In the genomic region with DNA sequence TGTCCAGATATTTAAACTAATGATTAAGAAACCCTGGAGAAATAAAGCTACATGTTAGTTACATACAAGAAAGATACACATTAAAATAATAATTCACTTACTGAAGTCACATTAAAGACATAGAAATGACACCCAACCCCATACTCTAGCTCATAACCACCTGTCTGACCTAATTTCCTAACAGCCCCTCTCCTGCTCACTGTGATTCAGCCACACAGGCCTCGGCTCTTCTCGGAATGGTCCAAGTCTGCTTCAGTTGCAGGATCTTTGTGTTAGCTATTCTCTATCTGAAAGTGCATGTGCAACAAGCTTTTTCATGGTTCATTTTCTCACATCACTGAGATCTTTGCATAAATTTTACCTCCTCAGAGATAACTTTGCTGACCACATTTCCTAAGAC, we compare ENCODE assay signal across 27 cellular contexts.
"Had no signal": no experiment of that assay in that cellular context is flagged by ENCODE, and none has a peak within 500 bp of the region (broad histone marks: within the 10 kb centered on the region; RNA-seq: fewer than 3 reads in every experiment).

No MANE protein-coding gene starts in this region.

- DNase-seq: activated B cell treated with CpG ODN at 0.5 μM for 24 hours; activated CD4-positive, alpha-beta memory T cell treated with anti-CD3 and anti-CD28 coated beads for 36 hours; activated CD4-positive, alpha-beta T cell treated with anti-CD3 and anti-CD28 coated beads for 4 hours; activated CD4-positive, alpha-beta T cell treated with anti-CD3 and anti-CD28 coated beads, Interleukin-2, amount 10 ng/mL, durations not matched to agents 24 days and 14 days; activated CD4-positive, alpha-beta T cell treated with anti-CD3 and anti-CD28 coated beads, Interleukin-2, amount 50 U/mL, for 1 hour; activated CD4-positive, alpha-beta T cell treated with anti-CD3 and anti-CD28 coated beads, Interleukin-2, amount 50 U/mL, for 4 hours; activated CD4-positive, CD25-positive, alpha-beta regulatory T cell treated with anti-CD3 and anti-CD28 coated beads, Interleukin-2, amount 50 U/mL, for 72 hours; activated CD8-positive, alpha-beta memory T cell treated with anti-CD3 and anti-CD28 coated beads, Interleukin-2, amount 50 U/mL, for 4 hours; activated CD8-positive, alpha-beta T cell treated with anti-CD3 and anti-CD28 coated beads for 36 hours; activated effector memory CD4-positive, alpha-beta T cell treated with Interleukin-2 at 50 U/mL for 16 hours; activated gamma-delta T cell; activated naive CD4-positive, alpha-beta T cell treated with anti-CD3 and anti-CD28 coated beads, Interleukin-2, amount 10 ng/mL, durations not matched to agents 7 days and 5 days; activated naive CD4-positive, alpha-beta T cell treated with Interleukin-2 at 50 U/mL for 16 hours; activated naive CD8-positive, alpha-beta T cell treated with anti-CD3 and anti-CD28 coated beads, Interleukin-2, amount 10 ng/mL, durations not matched to agents 7 days and 5 days; activated naive CD8-positive, alpha-beta T cell treated with anti-CD3 and anti-CD28 coated beads, Interleukin-2, amount 50 U/mL, for 24 hours; activated T-cell treated with anti-CD3 and anti-CD28 coated beads for 4 hours; activated T-cell treated with anti-CD3 and anti-CD28 coated beads, Interleukin-2, amount 50 U/mL, for 24 hours; activated T-cell treated with anti-CD3 and anti-CD28 coated beads, Interleukin-2, amount 50 U/mL, for 48 hours; amygdala; anterior cingulate cortex; caudate nucleus; cerebellar nuclear complex; colonic mucosa; T-helper 2 cell; T-helper 9 cell had no signal

- ATAC-seq: activated CD8-positive, alpha-beta T cell treated with anti-CD3 and anti-CD28 coated beads for 36 hours; activated naive CD8-positive, alpha-beta T cell treated with anti-CD3 and anti-CD28 coated beads, Interleukin-2, amount 50 U/mL, for 24 hours had no signal

- FAIRE-seq: bronchial epithelial cell, TTC549 had no signal
